ENCODE assay signal across 33 cellular contexts in genomic region chr3:139646505-139646904, GRCh38.
"Had no signal": no experiment of that assay in that cellular context is flagged by ENCODE, and none has a peak within 500 bp of the region (broad histone marks: within the 10 kb centered on the region; RNA-seq: fewer than 3 reads in every experiment).

No MANE protein-coding gene starts in this region.

- H3K4me3 ChIP-seq: adrenal gland, body of pancreas, breast epithelium had no signal

- DNase-seq: activated B cell treated with CpG ODN at 0.5 μM for 24 hours; activated CD4-positive, alpha-beta memory T cell treated with anti-CD3 and anti-CD28 coated beads for 36 hours; activated CD4-positive, alpha-beta T cell treated with anti-CD3 and anti-CD28 coated beads for 4 hours; activated CD4-positive, alpha-beta T cell treated with anti-CD3 and anti-CD28 coated beads, Interleukin-2, amount 10 ng/mL, durations not matched to agents 24 days and 14 days; activated CD4-positive, alpha-beta T cell treated with anti-CD3 and anti-CD28 coated beads, Interleukin-2, amount 50 U/mL, for 1 hour; activated CD4-positive, alpha-beta T cell treated with anti-CD3 and anti-CD28 coated beads, Interleukin-2, amount 50 U/mL, for 4 hours; activated CD4-positive, CD25-positive, alpha-beta regulatory T cell treated with anti-CD3 and anti-CD28 coated beads, Interleukin-2, amount 50 U/mL, for 72 hours; activated CD8-positive, alpha-beta memory T cell treated with anti-CD3 and anti-CD28 coated beads, Interleukin-2, amount 50 U/mL, for 4 hours; activated CD8-positive, alpha-beta T cell treated with anti-CD3 and anti-CD28 coated beads for 36 hours; activated effector memory CD4-positive, alpha-beta T cell treated with anti-CD3 and anti-CD28 coated beads, Interleukin-2, amount 50 U/mL, for 16 hours; activated gamma-delta T cell treated with Interleukin-2 at 50 U/mL for 16 hours; activated naive CD4-positive, alpha-beta T cell; activated naive CD4-positive, alpha-beta T cell treated with anti-CD3 and anti-CD28 coated beads for 36 hours; activated naive CD4-positive, alpha-beta T cell treated with anti-CD3 and anti-CD28 coated beads, Interleukin-2, amount 50 U/mL, for 16 hours; activated naive CD8-positive, alpha-beta T cell treated with anti-CD3 and anti-CD28 coated beads for 36 hours; activated T-cell treated with anti-CD3 and anti-CD28 coated beads for 4 hours; activated T-cell treated with anti-CD3 and anti-CD28 coated beads, Interleukin-2, amount 50 U/mL, for 1 hour; activated T-cell treated with anti-CD3 and anti-CD28 coated beads, Interleukin-2, amount 50 U/mL, for 4 hours; activated T-cell treated with anti-CD3 and anti-CD28 coated beads, Interleukin-2, amount 50 U/mL, for 72 hours; adrenal gland; amniotic stem cell; aorta; body of pancreas; brain microvascular endothelial cell; central memory CD4-positive, alpha-beta T cell; T-helper 2 cell; T-helper 9 cell had no signal

- FAIRE-seq: astrocyte, TTC549 had no signal

- H3K4me1 ChIP-seq: adrenal gland, body of pancreas, breast epithelium had no signal

- H3K9me3 ChIP-seq: adrenal gland, body of pancreas, breast epithelium had no signal

- H3K27me3 ChIP-seq: adrenal gland, body of pancreas, brain microvascular endothelial cell, breast epithelium had no signal

- H3K27ac ChIP-seq: adrenal gland, body of pancreas, brain microvascular endothelial cell, breast epithelium, VCaP had no signal

- ATAC-seq: activated CD8-positive, alpha-beta T cell treated with anti-CD3 and anti-CD28 coated beads for 36 hours; activated naive CD4-positive, alpha-beta T cell treated with anti-CD3 and anti-CD28 coated beads, Interleukin-2, amount 50 U/mL, for 72 hours; activated T-cell treated with anti-CD3 and anti-CD28 coated beads, Interleukin-2, amount 50 U/mL, for 4 hours; activated T-cell treated with anti-CD3 and anti-CD28 coated beads, Interleukin-2, amount 50 U/mL, for 72 hours; activated T-helper 17 cell treated with anti-CD3 and anti-CD28 coated beads, Interleukin-2, amount 50 U/mL, for 72 hours; body of pancreas had no signal

- H3K36me3 ChIP-seq: adrenal gland, brain microvascular endothelial cell, breast epithelium had no signal
